ENCODE assay signal across 1 cellular context in genomic region chr11:75745807-75746206, GRCh38.
TF ChIP-seq lines count a peak whose summit lies in the region.

No MANE protein-coding gene starts in this region.

TF ChIP-seq in GM23338, 12 proteins besides CTCF, POLR2A, EP300 and RAD21:
- TF ChIP-seq ZNF462 (CRISPR knock-in tag; IDR thresholded peaks at IDR 0.05) (no peak), STAT1 (IDR thresholded peaks at IDR 0.05; ENCODE audit: unreplicated experiment) (no peak), REST (IDR thresholded peaks at IDR 0.05; ENCODE audit: unreplicated experiment) (no peak), CREB1 (CRISPR knock-in tag; IDR thresholded peaks at IDR 0.05; ENCODE audit: low read depth) (no peak), ZNF331 (CRISPR knock-in tag; IDR thresholded peaks at IDR 0.05; ENCODE audit: low read depth) (no peak), POLR2AphosphoS5 (IDR thresholded peaks at IDR 0.05; ENCODE audit: low read depth) (no peak)
TF ChIP-seq in GM23338: peak in this region for 0.
